In genomic region chr2:69469784-69470183, GRCh38 we compare ENCODE assay signal across 17 cellular contexts. TPM values are rescaled to one million over a fixed set of nuclear protein-coding genes. Genes with fewer than 3 reads are reported as not detected.
A peak's percentile ranks its signal among the peaks of the same experiment; 100 is the strongest.
DNase-seq lines count a peak whose midpoint lies in the region; ATAC-seq, FAIRE-seq and TF ChIP-seq lines count a peak whose summit lies in the region.
"Had no signal": no experiment of that assay in that cellular context is flagged by ENCODE, and none has a peak within 500 bp of the region (broad histone marks: within the 10 kb centered on the region; RNA-seq: fewer than 3 reads in every experiment).

No MANE protein-coding gene starts in this region.

- no peaks in the 10 kb centered on the region for H3K27me3 ChIP-seq in astrocyte (ENCODE audit: insufficient read depth, low read length)
- H3K27me3 ChIP-seq: BLaER1 treated with 17β-estradiol and CSF1 and Interleukin-3, amounts not matched to agents 10 nM and 100 nM; SJSA1 had no signal

- no peak overlapping the region for H3K27ac ChIP-seq in astrocyte (ENCODE audit: low read depth, low read length)
- H3K27ac ChIP-seq: BLaER1 treated with 17β-estradiol and CSF1 and Interleukin-3, amounts not matched to agents 10 nM and 100 nM; PC-9; SJSA1 had no signal

- H3K36me3 ChIP-seq in astrocyte (ENCODE audit: insufficient read depth, low read length) (no peaks in the 10 kb centered on the region), mucosa of descending colon (ENCODE audit: low read depth) (no peaks in the 10 kb centered on the region)
- H3K36me3 ChIP-seq: HAP-1 had no signal

- peak overlapping the region; percentile 46 for H3K27ac Mint-ChIP-seq in activated naive CD8-positive, alpha-beta T cell
- no peak overlapping the region for H3K27ac Mint-ChIP-seq in activated naive CD8-positive, alpha-beta T cell treated with anti-CD3 and anti-CD28 coated beads, Interleukin-2, amount 50 U/mL, for 24 hours
- no peak overlapping the region for H3K27ac Mint-ChIP-seq in astrocyte (ENCODE audit: unreplicated experiment)
- H3K27ac Mint-ChIP-seq in stimulated activated effector memory CD8-positive, alpha-beta T cell treated with anti-CD3 and anti-CD28 coated beads, Interleukin-12 subunit alpha, Interleukin-12 subunit beta, amount 100 ng/mL, for 72 hours, result peak overlapping the region; percentile 71

- intact Hi-C loops in mucosa of descending colon (cut with DNase I, micrococcal nuclease), result no loop called here

- no peaks in the 10 kb centered on the region for H3K9me3 Mint-ChIP-seq in activated naive CD8-positive, alpha-beta T cell (ENCODE audit: low read depth)
- H3K9me3 Mint-ChIP-seq in activated naive CD8-positive, alpha-beta T cell treated with anti-CD3 and anti-CD28 coated beads, Interleukin-2, amount 50 U/mL, for 24 hours, result no peaks in the 10 kb centered on the region
- H3K9me3 Mint-ChIP-seq in astrocyte (ENCODE audit: unreplicated experiment), result peaks cover 2% of the 10 kb centered on the region
- no peaks in the 10 kb centered on the region for H3K9me3 Mint-ChIP-seq in stimulated activated effector memory CD8-positive, alpha-beta T cell treated with anti-CD3 and anti-CD28 coated beads, Interleukin-12 subunit alpha, Interleukin-12 subunit beta, amount 100 ng/mL, for 72 hours

- H3K36me3 Mint-ChIP-seq in activated naive CD8-positive, alpha-beta T cell, result peaks cover 10% of the 10 kb centered on the region
- H3K36me3 Mint-ChIP-seq in activated naive CD8-positive, alpha-beta T cell treated with anti-CD3 and anti-CD28 coated beads, Interleukin-2, amount 50 U/mL, for 24 hours (ENCODE audit: low read depth), result peaks cover 12% of the 10 kb centered on the region
- peaks cover 25% of the 10 kb centered on the region for H3K36me3 Mint-ChIP-seq in astrocyte (ENCODE audit: low read depth, unreplicated experiment)
- H3K36me3 Mint-ChIP-seq in stimulated activated effector memory CD8-positive, alpha-beta T cell treated with anti-CD3 and anti-CD28 coated beads, Interleukin-12 subunit alpha, Interleukin-12 subunit beta, amount 100 ng/mL, for 72 hours, result peaks cover 35% of the 10 kb centered on the region

- no peaks in the 10 kb centered on the region for H4K20me1 ChIP-seq in astrocyte (ENCODE audit: insufficient read depth, low read length)
- H4K20me1 ChIP-seq: BLaER1 treated with 17β-estradiol and CSF1 and Interleukin-3, amounts not matched to agents 10 nM and 100 nM had no signal

- H3K4me1 Mint-ChIP-seq in activated naive CD8-positive, alpha-beta T cell (ENCODE audit: low read depth), result peaks cover 6% of the 10 kb centered on the region
- H3K4me1 Mint-ChIP-seq in activated naive CD8-positive, alpha-beta T cell treated with anti-CD3 and anti-CD28 coated beads, Interleukin-2, amount 50 U/mL, for 24 hours, result peaks cover 4% of the 10 kb centered on the region
- H3K4me1 Mint-ChIP-seq in astrocyte (ENCODE audit: low read depth, unreplicated experiment), result peaks cover 13% of the 10 kb centered on the region
- H3K4me1 Mint-ChIP-seq in stimulated activated effector memory CD8-positive, alpha-beta T cell treated with anti-CD3 and anti-CD28 coated beads, Interleukin-12 subunit alpha, Interleukin-12 subunit beta, amount 100 ng/mL, for 72 hours, result peaks cover 35% of the 10 kb centered on the region

- no peak overlapping the region for H3K4me2 ChIP-seq in astrocyte (ENCODE audit: low read length)
- H3K4me2 ChIP-seq: BLaER1 treated with 17β-estradiol and CSF1 and Interleukin-3, amounts not matched to agents 10 nM and 100 nM; PC-9 had no signal

- no peak overlapping the region for H3K9ac ChIP-seq in astrocyte (ENCODE audit: low read length)
- H3K9ac ChIP-seq: BLaER1 treated with 17β-estradiol and CSF1 and Interleukin-3, amounts not matched to agents 10 nM and 100 nM had no signal

- H3K4me1 ChIP-seq in astrocyte (ENCODE audit: insufficient read depth, low read length), result no peaks in the 10 kb centered on the region
- no peaks in the 10 kb centered on the region for H3K4me1 ChIP-seq in mucosa of descending colon (ENCODE audit: low read depth)
- H3K4me1 ChIP-seq: BLaER1 treated with 17β-estradiol and CSF1 and Interleukin-3, amounts not matched to agents 10 nM and 100 nM; Caco-2; HAP-1; SJSA1 had no signal

- TF ChIP-seq CTCF in astrocyte (IDR thresholded peaks at IDR 0.05; ENCODE audit: insufficient read depth, low read depth, low read length) (no peak), fibroblast of the aortic adventitia (IDR thresholded peaks at IDR 0.05; ENCODE audit: insufficient read depth, low read length) (no peak), mucosa of descending colon (IDR thresholded peaks at IDR 0.05) (no peak)

- DNase-seq in activated naive CD8-positive, alpha-beta T cell treated with anti-CD3 and anti-CD28 coated beads, Interleukin-2, amount 50 U/mL, for 24 hours, result no peak
- DNase-seq in astrocyte (ENCODE audit: low read depth) (peak; percentile 13), fibroblast of the aortic adventitia (ENCODE audit: low read depth) (peak; percentile 27), mucosa of descending colon (no peak), epidermal melanocyte (ENCODE audit: insufficient read length, low spot score) (no peak), SW480 (ENCODE audit: low spot score) (no peak)
- DNase-seq in stimulated activated effector memory CD8-positive, alpha-beta T cell treated with anti-CD3 and anti-CD28 coated beads, Interleukin-12 subunit alpha, Interleukin-12 subunit beta, amount 100 ng/mL, for 72 hours (ENCODE audit: low spot score in 2 of 2), result no peak
- DNase-seq: Caco-2, NCI-H1417 treated with DMSO at 0.1 percent for 48 hours, NCI-H2029, NCI-H510A treated with DMSO at 0.1 percent for 48 hours, NCI-H82, PC-9 had no signal

- no peaks in the 10 kb centered on the region for H3K27me3 Mint-ChIP-seq in activated naive CD8-positive, alpha-beta T cell
- H3K27me3 Mint-ChIP-seq in activated naive CD8-positive, alpha-beta T cell treated with anti-CD3 and anti-CD28 coated beads, Interleukin-2, amount 50 U/mL, for 24 hours, result no peaks in the 10 kb centered on the region
- no peaks in the 10 kb centered on the region for H3K27me3 Mint-ChIP-seq in astrocyte (ENCODE audit: low read depth, unreplicated experiment)

- H3K4me3 ChIP-seq in astrocyte (ENCODE audit: insufficient read depth, low read depth, low read length) (no peak overlapping the region), fibroblast of the aortic adventitia (ENCODE audit: low read depth, low read length) (no peak overlapping the region), mucosa of descending colon (no peak overlapping the region)
- H3K4me3 ChIP-seq: BLaER1 treated with 17β-estradiol and CSF1 and Interleukin-3, amounts not matched to agents 10 nM and 100 nM; HAP-1; PC-9; SJSA1 had no signal

- H3K9me3 ChIP-seq in astrocyte (ENCODE audit: insufficient read depth, low read depth, low read length) (no peaks in the 10 kb centered on the region), mucosa of descending colon (no peaks in the 10 kb centered on the region)
- H3K9me3 ChIP-seq: BLaER1 treated with 17β-estradiol and CSF1 and Interleukin-3, amounts not matched to agents 10 nM and 100 nM; Caco-2; HAP-1; SJSA1 had no signal

- no peak for FAIRE-seq in astrocyte (lab: Jason Lieb, UNC)

- H2AFZ ChIP-seq in astrocyte (ENCODE audit: low read depth, low read length), result no peak overlapping the region
- H2AFZ ChIP-seq: PC-9 had no signal

- no peak for ATAC-seq in activated naive CD8-positive, alpha-beta T cell treated with anti-CD3 and anti-CD28 coated beads, Interleukin-2, amount 50 U/mL, for 24 hours
- ATAC-seq in stimulated activated effector memory CD8-positive, alpha-beta T cell treated with anti-CD3 and anti-CD28 coated beads, Interleukin-12 subunit alpha, Interleukin-12 subunit beta, amount 100 ng/mL, for 72 hours, result peak; percentile 36
- ATAC-seq in mucosa of descending colon, result no peak

- H3K4me3 Mint-ChIP-seq in activated naive CD8-positive, alpha-beta T cell, result no peak overlapping the region
- H3K4me3 Mint-ChIP-seq in activated naive CD8-positive, alpha-beta T cell treated with anti-CD3 and anti-CD28 coated beads, Interleukin-2, amount 50 U/mL, for 24 hours, result no peak overlapping the region
- no peak overlapping the region for H3K4me3 Mint-ChIP-seq in astrocyte (ENCODE audit: unreplicated experiment)
- H3K4me3 Mint-ChIP-seq in stimulated activated effector memory CD8-positive, alpha-beta T cell treated with anti-CD3 and anti-CD28 coated beads, Interleukin-12 subunit alpha, Interleukin-12 subunit beta, amount 100 ng/mL, for 72 hours, result no peak overlapping the region

- no peaks in the 10 kb centered on the region for H3K79me2 ChIP-seq in astrocyte (ENCODE audit: insufficient read depth, low read length)

RNA-seq across cellular contexts. Expression of gene NFU1, which starts 32.5 kb away (rescaled TPM):
- 42.6 and 46.6 TPM in 2 replicates for total RNA-seq in astrocyte
- 54.0 and 171 TPM in 2 replicates for total RNA-seq in fibroblast of the aortic adventitia (ENCODE audit: low replicate concordance)
- total RNA-seq in mucosa of descending colon, result 10 to 100 TPM; 38.9 to 60.6 (median 47.2) TPM

Comparison
In these comparisons a context has a peak if more than half of its experiments do, and no peak if none do; other contexts are left out.
1. H3K27ac Mint-ChIP-seq: peak in activated naive CD8-positive, alpha-beta T cell (single experiment) and stimulated activated effector memory CD8-positive, alpha-beta T cell treated with anti-CD3 and anti-CD28 coated beads, Interleukin-12 subunit alpha, Interleukin-12 subunit beta, amount 100 ng/mL, for 72 hours (single experiment); none in activated naive CD8-positive, alpha-beta T cell treated with anti-CD3 and anti-CD28 coated beads, Interleukin-2, amount 50 U/mL, for 24 hours (single experiment) and astrocyte (single experiment).
2. DNase-seq: peak in astrocyte (single experiment) and fibroblast of the aortic adventitia (single experiment); none in activated naive CD8-positive, alpha-beta T cell treated with anti-CD3 and anti-CD28 coated beads, Interleukin-2, amount 50 U/mL, for 24 hours (single experiment), stimulated activated effector memory CD8-positive, alpha-beta T cell treated with anti-CD3 and anti-CD28 coated beads, Interleukin-12 subunit alpha, Interleukin-12 subunit beta, amount 100 ng/mL, for 72 hours (0 of 2), mucosa of descending colon (0 of 3), epidermal melanocyte (single experiment) and SW480 (single experiment).